In genomic region chr4:173424899-173425805, GRCh38 we compare ENCODE assay signal across 12 cellular contexts. TPM values are rescaled to one million over a fixed set of nuclear protein-coding genes. Genes with fewer than 3 reads are reported as not detected.
DNase-seq lines count a peak whose midpoint lies in the region; ATAC-seq and TF ChIP-seq lines count a peak whose summit lies in the region.
"Had no signal": no experiment of that assay in that cellular context is flagged by ENCODE, and none has a peak within 500 bp of the region (broad histone marks: within the 10 kb centered on the region; RNA-seq: fewer than 3 reads in every experiment).

No MANE protein-coding gene starts in this region.

- intact Hi-C loops in CD8-positive, alpha-beta T cell (cut with DNase I, micrococcal nuclease): no loop called here
- intact Hi-C loops in sigmoid colon (cut with DNase I): loop anchor here (5.0 kb wide), 1 partner anchor 897 kb away; no protein-coding TSS in a partner anchor

- H3K4me3 ChIP-seq in CD8-positive, alpha-beta T cell (ENCODE audit: low read depth, low read length): no peak overlapping the region
- no peak overlapping the region for H3K4me3 ChIP-seq in sigmoid colon

- H3K4me1 Mint-ChIP-seq in CD8-positive, alpha-beta T cell (ENCODE audit: low read depth): peaks cover 29% of the 10 kb centered on the region

- no peak for DNase-seq in CD8-positive, alpha-beta T cell
- DNase-seq in NCI-H69 (lab: John Stamatoyannopoulos, UW) (peak; percentile 26), fibroblast of gingiva (ENCODE audit: low read depth) (peak; percentile 89), sigmoid colon (no peak)
- DNase-seq in activated CD8-positive, alpha-beta memory T cell treated with anti-CD3 and anti-CD28 coated beads for 24 hours: no peak
- no peak for DNase-seq in effector CD8-positive, alpha-beta T cell (lab: John Stamatoyannopoulos, UW)
- DNase-seq in activated CD4-positive, CD25-positive, alpha-beta regulatory T cell (lab: John Stamatoyannopoulos, UW): no peak
- DNase-seq: stimulated activated CD4-positive, alpha-beta T cell treated with anti-CD3 and anti-CD28 coated beads, Interleukin-1b, Interleukin-23, amount 100 ng/mL, for 48 hours had no signal

- no peaks in the 10 kb centered on the region for H3K27me3 ChIP-seq in CD8-positive, alpha-beta T cell (ENCODE audit: insufficient read depth, low read length)
- H3K27me3 ChIP-seq in sigmoid colon: no peaks in the 10 kb centered on the region
- H3K27me3 ChIP-seq: neutrophil had no signal

- TF ChIP-seq POLR2A in sigmoid colon (IDR thresholded peaks at IDR 0.05): no peak

- TF ChIP-seq CTCF in CD8-positive, alpha-beta T cell (IDR thresholded peaks at IDR 0.05): no peak
- no peak for TF ChIP-seq CTCF in sigmoid colon (IDR thresholded peaks at IDR 0.05)

- H3K27ac ChIP-seq in CD8-positive, alpha-beta T cell (ENCODE audit: low read depth, low read length): no peak overlapping the region
- peak overlapping the region; percentile 38 to 65 (median 58) for H3K27ac ChIP-seq in sigmoid colon
- H3K27ac ChIP-seq: neutrophil had no signal

- H3K36me3 ChIP-seq in CD8-positive, alpha-beta T cell (ENCODE audit: insufficient read depth, low read length): no peaks in the 10 kb centered on the region
- no peaks in the 10 kb centered on the region for H3K36me3 ChIP-seq in sigmoid colon
- H3K36me3 ChIP-seq: neutrophil had no signal

- peaks cover 23% of the 10 kb centered on the region for H3K4me1 ChIP-seq in CD8-positive, alpha-beta T cell (ENCODE audit: insufficient read depth, low read length)
- H3K4me1 ChIP-seq in sigmoid colon: peaks cover 0 to 26% (median 14%) of the 10 kb centered on the region in 4 donors

- no peaks in the 10 kb centered on the region for H3K9me3 ChIP-seq in CD8-positive, alpha-beta T cell (ENCODE audit: low read length)
- no peaks in the 10 kb centered on the region for H3K9me3 ChIP-seq in sigmoid colon
- H3K9me3 ChIP-seq: neutrophil had no signal

- no peaks in the 10 kb centered on the region for H3K27me3 Mint-ChIP-seq in CD8-positive, alpha-beta T cell (ENCODE audit: low read depth)

- H3K36me3 Mint-ChIP-seq in CD8-positive, alpha-beta T cell: no peaks in the 10 kb centered on the region

- no peaks in the 10 kb centered on the region for H3K9me3 Mint-ChIP-seq in CD8-positive, alpha-beta T cell

- TF ChIP-seq EP300 in sigmoid colon (IDR thresholded peaks at IDR 0.05): no peak

- WGBS in sigmoid colon, 2 donors: 76 to 87% methylated on average over 2 of the region's 2 CpGs

- CTCF ChIA-PET in CD8-positive, alpha-beta T cell (lab: Charles Lee): interaction anchor here (1.3 to 1.7 kb wide), 3 partner anchors 69 to 123 kb away, joined by 4 to 5 read pairs (median 4); no protein-coding TSS in a partner anchor

- ATAC-seq in CD8-positive, alpha-beta T cell: no peak
- no peak for ATAC-seq in HG03521 (IDR thresholded peaks at IDR 0.05; ENCODE audit: unreplicated experiment)

- peak overlapping the region; percentile 69 for H3K27ac Mint-ChIP-seq in CD8-positive, alpha-beta T cell

- POLR2A ChIA-PET in CD8-positive, alpha-beta T cell (lab: Charles Lee): interaction anchor here (0.6 to 1.6 kb wide), 3 partner anchors 75 to 128 kb away, joined by 3 to 7 read pairs (median 3); no protein-coding TSS in a partner anchor

- no peak overlapping the region for H3K4me3 Mint-ChIP-seq in CD8-positive, alpha-beta T cell

RNA-seq across cellular contexts. Expression of gene SCRG1, which starts 26.2 kb away (rescaled TPM):
- total RNA-seq in CD8-positive, alpha-beta T cell: not detected
- total RNA-seq in sigmoid colon: 1 to 10 TPM; 2.6 to 5.8 (median 4.5) TPM
- polyA plus RNA-seq in sigmoid colon: under 1 TPM in 2 of 3 donors, not detected in 1; 0.55 to 0.60 TPM
- total RNA-seq: Daoy, kidney epithelial cell had no signal

RNA-seq across cellular contexts. Expression of gene SAP30, which starts 54.4 kb away (rescaled TPM):
- 1 to 10 TPM; 3.6 to 3.7 TPM for total RNA-seq in CD8-positive, alpha-beta T cell
- 10 to 100 TPM; 39.6 to 61.4 (median 53.1) TPM for total RNA-seq in sigmoid colon
- polyA plus RNA-seq in sigmoid colon: 10 to 100 TPM in 1 of 3 donors, 1 to 10 TPM in 2; 7.2 to 11.0 (median 9.0) TPM

Comparison
In these comparisons a context has a peak if more than half of its experiments do, and no peak if none do; other contexts are left out.
1. DNase-seq: peak in NCI-H69 (single experiment) and fibroblast of gingiva (single experiment); none in CD8-positive, alpha-beta T cell (0 of 7), sigmoid colon (single experiment), activated CD8-positive, alpha-beta memory T cell treated with anti-CD3 and anti-CD28 coated beads for 24 hours (single experiment), effector CD8-positive, alpha-beta T cell (single experiment) and activated CD4-positive, CD25-positive, alpha-beta regulatory T cell (0 of 4).
2. RNA of gene SAP30, which starts 54.4 kb away (total RNA-seq): 39.6 to 61.4 TPM in sigmoid colon; 3.6 to 3.7 TPM in CD8-positive, alpha-beta T cell; every median in the first group is over 4 times any median in the second.